ENCODE assay signal across 14 cellular contexts in the genomic region with DNA sequence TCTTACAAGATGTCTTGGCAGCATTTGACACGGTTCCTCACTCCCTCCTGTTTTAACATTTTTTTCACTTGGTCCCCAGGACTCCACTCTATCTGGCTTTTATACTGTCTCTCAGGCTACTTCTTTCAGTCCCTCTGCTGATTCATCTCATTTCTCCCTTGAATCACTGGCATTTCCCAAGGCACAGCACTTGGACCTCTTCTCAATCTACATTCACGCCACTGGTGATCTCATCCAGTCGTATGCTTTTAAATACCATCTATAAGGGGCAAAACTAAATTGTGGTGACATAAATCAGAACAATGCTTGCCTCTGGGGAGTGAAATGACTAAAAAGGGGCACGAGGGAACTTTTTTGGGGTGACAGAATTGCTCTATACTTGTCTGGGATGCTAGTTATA. TPM values are rescaled to one million over a fixed set of nuclear protein-coding genes. Genes with fewer than 3 reads are reported as not detected.
DNase-seq lines count a peak whose midpoint lies in the region; ATAC-seq and TF ChIP-seq lines count a peak whose summit lies in the region.
"Had no signal": no experiment of that assay in that cellular context is flagged by ENCODE, and none has a peak within 500 bp of the region (broad histone marks: within the 10 kb centered on the region; RNA-seq: fewer than 3 reads in every experiment).

No MANE protein-coding gene starts in this region.

- peak; percentile 59 for ATAC-seq in HG02870 (IDR thresholded peaks at IDR 0.05; ENCODE audit: unreplicated experiment)
- ATAC-seq: Right ventricle myocardium inferior had no signal

- POLR2A ChIA-PET in GM10248 (lab: Yijun Ruan, JAX) = no interaction called here

- H4K20me1 ChIP-seq in osteoblast (ENCODE audit: insufficient read depth, low read length) = no peaks in the 10 kb centered on the region

- peaks cover 40% of the 10 kb centered on the region for H3K4me1 ChIP-seq in osteoblast (ENCODE audit: insufficient read depth, low read length)

- H3K27ac ChIP-seq in brain microvascular endothelial cell (peak overlapping the region; percentile 78), osteoblast (ENCODE audit: low read depth, low read length) (peak overlapping the region; percentile 84)

- H3K79me2 ChIP-seq in osteoblast (ENCODE audit: insufficient read depth, low read length) = peaks cover 33% of the 10 kb centered on the region

- H3K4me3 ChIP-seq in brain microvascular endothelial cell (ENCODE audit: low read depth, low read length) (no peak overlapping the region), osteoblast (ENCODE audit: insufficient read depth, low read length) (no peak overlapping the region)

- H3K4me2 ChIP-seq in osteoblast (ENCODE audit: insufficient read depth, low read length) = peak overlapping the region; percentile 42

- no peak for TF ChIP-seq CTCF in GM10248 (IDR thresholded peaks at IDR 0.05; ENCODE audit: control extremely low read depth, extremely low read depth, low read depth, missing control alignments)
- no peak for TF ChIP-seq CTCF in brain microvascular endothelial cell (IDR thresholded peaks at IDR 0.05; ENCODE audit: low read depth, low read length, missing control alignments)
- no peak for TF ChIP-seq CTCF in osteoblast (IDR thresholded peaks at IDR 0.05; ENCODE audit: extremely low read depth, low read depth, low read length)

- peak; percentile 20 for DNase-seq in GM10248 (ENCODE audit: extremely low spot score)
- peak; percentile 85 for DNase-seq in brain microvascular endothelial cell
- DNase-seq in osteoblast (ENCODE audit: insufficient read length, low spot score, missing footprints) = peak; percentile 87
- DNase-seq in SHP77 (lab: John Stamatoyannopoulos, UW) = no peak
- no peak for DNase-seq in iPS-NIHi7 (ENCODE audit: extremely low spot score)
- DNase-seq in NCI-H524 (lab: John Stamatoyannopoulos, UW) = no peak
- DNase-seq: activated B cell treated with CpG ODN at 0.5 μM for 24 hours; activated naive CD4-positive, alpha-beta T cell; DND-41; effector CD4-positive, alpha-beta T cell; GOT3; NCI-H446 had no signal

- in situ Hi-C loops in brain microvascular endothelial cell (cut with HindIII; ENCODE audit: low pct_ligation_motif_present, low sequenced_read_pairs) = no loop called here

- H3K27me3 ChIP-seq in brain microvascular endothelial cell (replicated peaks) = no peaks in the 10 kb centered on the region
- H3K27me3 ChIP-seq in osteoblast (ENCODE audit: insufficient read depth, low read length) = no peaks in the 10 kb centered on the region

- no peak overlapping the region for H2AFZ ChIP-seq in osteoblast (ENCODE audit: low read length)

- CTCF ChIA-PET in GM10248 (lab: Yijun Ruan, JAX) = interaction anchor here (0.9 kb wide), 1 partner anchor 9 kb away, joined by 5 read pairs; no protein-coding TSS in a partner anchor

- no peaks in the 10 kb centered on the region for H3K36me3 ChIP-seq in brain microvascular endothelial cell (replicated peaks)
- no peaks in the 10 kb centered on the region for H3K36me3 ChIP-seq in osteoblast (ENCODE audit: insufficient read depth, low read length)

- no peaks in the 10 kb centered on the region for H3K9me3 ChIP-seq in osteoblast (ENCODE audit: low read depth, low read length)

RNA-seq across cellular contexts. Expression of gene MAPKAP1, which starts 47.1 kb away (rescaled TPM):
- 72.4 and 75.4 TPM in 2 replicates for total RNA-seq in osteoblast

Comparison
In these comparisons a context has a peak if more than half of its experiments do, and no peak if none do; other contexts are left out.
1. DNase-seq: peak in GM10248 (single experiment), brain microvascular endothelial cell (single experiment) and osteoblast (single experiment); none in SHP77 (0 of 2), iPS-NIHi7 (single experiment) and NCI-H524 (0 of 2).